1 cellular context compared by ENCODE assay signal in genomic region chr4:176065365-176066249, GRCh38.
TF ChIP-seq lines count a peak whose summit lies in the region.

WDR17 (plus strand) TSS chr4:176065841; CDS start chr4:176111581, 45,740 bp downstream.

TF ChIP-seq in WTC11, 78 proteins besides CTCF, POLR2A, EP300 and RAD21 (continued from another document):
- TF ChIP-seq ZSCAN18 (CRISPR knock-in tag; IDR thresholded peaks at IDR 0.05) (no peak), ETV6 (CRISPR knock-in tag; IDR thresholded peaks at IDR 0.05) (peak; percentile 90), ERG (CRISPR knock-in tag; IDR thresholded peaks at IDR 0.05) (no peak), FOXJ3 (CRISPR knock-in tag; IDR thresholded peaks at IDR 0.05; ENCODE audit: borderline replicate concordance) (no peak), FOXP4 (CRISPR knock-in tag; IDR thresholded peaks at IDR 0.05) (no peak; the same call in 1 of the 2 replicates), ATF2 (CRISPR knock-in tag; IDR thresholded peaks at IDR 0.05; ENCODE audit: borderline replicate concordance, low read depth) (no peak), USF2 (CRISPR knock-in tag; IDR thresholded peaks at IDR 0.05) (peak; percentile 99)
